Comparison of ENCODE assay signal across 22 cellular contexts in the genomic region with DNA sequence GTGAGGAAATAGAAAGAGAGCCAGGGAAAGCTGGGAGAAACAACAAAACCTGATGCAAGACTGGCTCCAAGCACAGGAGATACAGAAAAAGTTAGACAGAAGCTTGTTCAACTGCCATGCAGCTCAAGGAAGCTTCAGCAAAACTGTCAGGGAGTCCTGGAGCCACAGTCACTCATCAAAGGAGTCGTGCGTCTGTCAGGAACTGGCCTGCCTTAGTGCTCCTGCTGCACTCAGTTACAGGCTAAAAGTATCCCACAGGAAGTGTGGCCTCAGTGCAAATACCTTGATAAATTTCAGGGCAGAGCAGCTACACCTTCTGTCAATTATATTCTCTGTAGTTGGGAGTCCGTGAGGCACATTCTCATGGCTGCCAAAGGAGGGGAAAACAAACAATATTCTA.
A peak's percentile ranks its signal among the peaks of the same experiment; 100 is the strongest.
DNase-seq lines count a peak whose midpoint lies in the region; ATAC-seq and TF ChIP-seq lines count a peak whose summit lies in the region.
"Had no signal": no experiment of that assay in that cellular context is flagged by ENCODE, and none has a peak within 500 bp of the region (broad histone marks: within the 10 kb centered on the region; RNA-seq: fewer than 3 reads in every experiment).

No MANE protein-coding gene starts in this region.

- H3K9me3 Mint-ChIP-seq in endothelial cell (ENCODE audit: unreplicated experiment), result no peaks in the 10 kb centered on the region

- H3K27me3 Mint-ChIP-seq in endothelial cell (ENCODE audit: unreplicated experiment), result no peaks in the 10 kb centered on the region
- H3K27me3 Mint-ChIP-seq: activated naive CD8-positive, alpha-beta T cell treated with anti-CD3 and anti-CD28 coated beads, Interleukin-2, amount 50 U/mL, for 24 hours; activated T-helper 17 cell treated with anti-CD3 and anti-CD28 coated beads, Interleukin-2, amount 50 U/mL, for 72 hours; central memory CD8-positive, alpha-beta T cell; stimulated activated naive B cell treated with anti-CD40 and anti-IgM and Interleukin-4, amounts not matched to agents 10 μg/mL and 1 μg/mL and 100 μg/mL, for 72 hours had no signal

- TF ChIP-seq CTCF in right atrium auricular region (IDR thresholded peaks at IDR 0.05) (no peak), endothelial cell (IDR thresholded peaks at IDR 0.05; ENCODE audit: unreplicated experiment) (no peak), smooth muscle cell (IDR thresholded peaks at IDR 0.05; ENCODE audit: borderline replicate concordance, insufficient read depth, poor library complexity, severe bottlenecking) (no peak)

- WGBS in smooth muscle cell (ENCODE audit: low lambda C conversion rate), result 39% methylated on average over 3 of the region's 3 CpGs

- no peaks in the 10 kb centered on the region for H3K79me2 ChIP-seq in smooth muscle cell (ENCODE audit: low read depth)

- H3K4me3 ChIP-seq in right atrium auricular region, result no peak overlapping the region
- no peak overlapping the region for H3K4me3 ChIP-seq in smooth muscle cell
- H3K4me3 ChIP-seq: HAP-1, spleen, upper lobe of left lung had no signal

- intact Hi-C loops in Right ventricle myocardium inferior (cut with DNase I), result no loop called here

- no peaks in the 10 kb centered on the region for H3K36me3 Mint-ChIP-seq in endothelial cell (ENCODE audit: low read depth, unreplicated experiment)
- H3K36me3 Mint-ChIP-seq: stimulated activated naive B cell treated with anti-CD40 and anti-IgM and Interleukin-4, amounts not matched to agents 10 μg/mL and 1 μg/mL and 100 μg/mL, for 72 hours had no signal

- H3K4me1 Mint-ChIP-seq in endothelial cell (ENCODE audit: unreplicated experiment), result peaks cover 6% of the 10 kb centered on the region
- H3K4me1 Mint-ChIP-seq: activated naive CD8-positive, alpha-beta T cell treated with anti-CD3 and anti-CD28 coated beads, Interleukin-2, amount 50 U/mL, for 24 hours; activated T-helper 17 cell treated with anti-CD3 and anti-CD28 coated beads, Interleukin-2, amount 50 U/mL, for 72 hours; central memory CD8-positive, alpha-beta T cell; stimulated activated naive B cell treated with anti-CD40 and anti-IgM and Interleukin-4, amounts not matched to agents 10 μg/mL and 1 μg/mL and 100 μg/mL, for 72 hours had no signal

- no peaks in the 10 kb centered on the region for H3K9me3 ChIP-seq in right atrium auricular region
- H3K9me3 ChIP-seq in smooth muscle cell (replicated peaks; ENCODE audit: low read depth), result no peaks in the 10 kb centered on the region
- H3K9me3 ChIP-seq: HAP-1, upper lobe of left lung had no signal

- H3K36me3 ChIP-seq in right atrium auricular region (no peaks in the 10 kb centered on the region), smooth muscle cell (ENCODE audit: low read depth) (no peaks in the 10 kb centered on the region)
- H3K36me3 ChIP-seq: HAP-1, spleen, upper lobe of left lung had no signal

- H3K27ac Mint-ChIP-seq in endothelial cell (ENCODE audit: unreplicated experiment), result no peak overlapping the region
- H3K27ac Mint-ChIP-seq: activated naive CD8-positive, alpha-beta T cell treated with anti-CD3 and anti-CD28 coated beads, Interleukin-2, amount 50 U/mL, for 24 hours; activated T-helper 17 cell treated with anti-CD3 and anti-CD28 coated beads, Interleukin-2, amount 50 U/mL, for 72 hours; stimulated activated naive B cell treated with anti-CD40 and anti-IgM and Interleukin-4, amounts not matched to agents 10 μg/mL and 1 μg/mL and 100 μg/mL, for 72 hours had no signal

- H3K27ac ChIP-seq in right atrium auricular region, result peak overlapping the region in 1 of 2 donors; percentile 46
- H3K27ac ChIP-seq in smooth muscle cell (ENCODE audit: low read depth), result no peak overlapping the region
- H3K27ac ChIP-seq: spleen, upper lobe of left lung, VCaP had no signal

- H3K9ac ChIP-seq in smooth muscle cell (ENCODE audit: low read depth), result no peak overlapping the region

- peak overlapping the region; percentile 79 for H2AFZ ChIP-seq in smooth muscle cell (ENCODE audit: low read depth)

- H3K27me3 ChIP-seq in right atrium auricular region (no peaks in the 10 kb centered on the region), smooth muscle cell (ENCODE audit: low read depth) (no peaks in the 10 kb centered on the region)
- H3K27me3 ChIP-seq: spleen, upper lobe of left lung had no signal

- H3K4me3 Mint-ChIP-seq in endothelial cell (ENCODE audit: unreplicated experiment), result no peak overlapping the region
- H3K4me3 Mint-ChIP-seq: activated naive CD8-positive, alpha-beta T cell treated with anti-CD3 and anti-CD28 coated beads, Interleukin-2, amount 50 U/mL, for 24 hours; activated T-helper 17 cell treated with anti-CD3 and anti-CD28 coated beads, Interleukin-2, amount 50 U/mL, for 72 hours; central memory CD8-positive, alpha-beta T cell; stimulated activated naive B cell treated with anti-CD40 and anti-IgM and Interleukin-4, amounts not matched to agents 10 μg/mL and 1 μg/mL and 100 μg/mL, for 72 hours had no signal

- no peaks in the 10 kb centered on the region for H3K4me1 ChIP-seq in right atrium auricular region
- H3K4me1 ChIP-seq in smooth muscle cell (ENCODE audit: low read depth), result no peaks in the 10 kb centered on the region
- H3K4me1 ChIP-seq: HAP-1, spleen, upper lobe of left lung had no signal

- no peak for DNase-seq in Right ventricle myocardium inferior (ENCODE audit: missing footprints)
- no peak for DNase-seq in right atrium auricular region (ENCODE audit: low spot score)
- peak; percentile 15 for DNase-seq in endothelial cell (ENCODE audit: low spot score)
- DNase-seq in islet precursor cell, result peak; percentile 82
- no peak for DNase-seq in smooth muscle cell (lab: John Stamatoyannopoulos, UW; ENCODE audit: unreplicated experiment)
- no peak for DNase-seq in ureter (ENCODE audit: low spot score)
- no peak for DNase-seq in AML-193 (lab: John Stamatoyannopoulos, UW)
- no peak for DNase-seq in NCI-H1436 treated with DMSO at 0.1 percent for 48 hours (lab: John Stamatoyannopoulos, UW)
- DNase-seq: 8988T; activated naive CD8-positive, alpha-beta T cell treated with anti-CD3 and anti-CD28 coated beads, Interleukin-2, amount 50 U/mL, for 24 hours; DMS153; NCI-H1930; NCI-H524 treated with DMSO at 0.1 percent for 48 hours; PC-3; spleen; stimulated activated naive B cell treated with anti-CD40 and anti-IgM and Interleukin-4, amounts not matched to agents 10 μg/mL and 1 μg/mL and 100 μg/mL, for 72 hours; upper lobe of left lung had no signal

- ATAC-seq in Right ventricle myocardium inferior, result peak; percentile 52
- ATAC-seq: activated naive CD8-positive, alpha-beta T cell treated with anti-CD3 and anti-CD28 coated beads, Interleukin-2, amount 50 U/mL, for 24 hours; activated T-helper 17 cell treated with anti-CD3 and anti-CD28 coated beads, Interleukin-2, amount 50 U/mL, for 72 hours; HepG2; PC-3; stimulated activated naive B cell treated with anti-CD40 and anti-IgM and Interleukin-4, amounts not matched to agents 10 μg/mL and 1 μg/mL and 100 μg/mL, for 72 hours had no signal

- no peaks in the 10 kb centered on the region for H3F3A ChIP-seq in smooth muscle cell (ENCODE audit: low read depth)

- H4K20me1 ChIP-seq in smooth muscle cell (ENCODE audit: low read depth), result no peaks in the 10 kb centered on the region

- H3K4me2 ChIP-seq in smooth muscle cell, result no peak overlapping the region

Comparison
In these comparisons a context has a peak if more than half of its experiments do, and no peak if none do; other contexts are left out.
1. DNase-seq: peak in endothelial cell (single experiment) and islet precursor cell (single experiment); none in Right ventricle myocardium inferior (single experiment), right atrium auricular region (single experiment), smooth muscle cell (single experiment), ureter (single experiment), AML-193 (0 of 2) and NCI-H1436 treated with DMSO at 0.1 percent for 48 hours (single experiment).